2 cellular contexts compared by ENCODE assay signal in the genomic region with DNA sequence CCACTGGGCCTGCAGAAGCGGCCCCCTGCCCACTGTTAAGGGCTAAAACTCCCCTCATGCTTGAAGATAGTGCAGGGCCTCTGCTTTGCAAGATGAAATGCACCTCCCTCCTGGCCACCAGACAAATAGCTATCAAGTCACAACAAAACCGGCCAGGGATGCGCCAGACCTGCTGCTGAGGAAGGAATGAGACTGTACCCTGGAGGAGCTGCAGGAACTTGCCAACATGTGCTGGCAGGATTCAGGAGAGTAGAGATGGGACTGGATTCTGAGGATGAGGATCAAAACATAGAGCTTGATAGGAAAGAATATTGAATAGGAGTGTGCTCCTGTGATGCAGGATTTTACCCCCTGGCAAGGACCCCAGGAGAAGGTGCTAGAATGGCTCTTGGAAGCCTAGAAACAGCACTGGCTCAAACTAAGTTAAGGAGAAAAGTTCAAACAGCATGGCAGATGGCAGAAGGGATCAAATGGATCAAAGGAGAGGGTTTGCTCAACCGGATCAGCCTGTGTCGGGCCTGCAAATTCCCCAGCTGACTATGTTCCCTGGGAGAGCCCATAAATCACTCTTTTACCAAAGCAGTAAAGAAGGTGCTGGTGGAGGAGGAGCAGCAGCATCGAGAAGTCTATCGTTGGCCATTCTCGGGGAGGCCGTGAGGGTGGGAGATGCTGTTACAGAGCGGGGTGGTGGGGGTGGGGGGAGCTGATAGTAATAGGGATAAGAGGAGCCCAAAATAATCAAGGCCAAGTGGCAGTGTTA.
TF ChIP-seq lines count a peak whose summit lies in the region.

No MANE protein-coding gene starts in this region.

TF ChIP-seq in IMR-90, 13 proteins besides CTCF, POLR2A, EP300 and RAD21:
- TF ChIP-seq, protein P1, sequence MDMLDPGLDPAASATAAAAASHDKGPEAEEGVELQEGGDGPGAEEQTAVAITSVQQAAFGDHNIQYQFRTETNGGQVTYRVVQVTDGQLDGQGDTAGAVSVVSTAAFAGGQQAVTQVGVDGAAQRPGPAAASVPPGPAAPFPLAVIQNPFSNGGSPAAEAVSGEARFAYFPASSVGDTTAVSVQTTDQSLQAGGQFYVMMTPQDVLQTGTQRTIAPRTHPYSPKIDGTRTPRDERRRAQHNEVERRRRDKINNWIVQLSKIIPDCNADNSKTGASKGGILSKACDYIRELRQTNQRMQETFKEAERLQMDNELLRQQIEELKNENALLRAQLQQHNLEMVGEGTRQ (IDR thresholded peaks at IDR 0.05; ENCODE audit: low read depth, low read length), result no peak
- TF ChIP-seq SMC3 (IDR thresholded peaks at IDR 0.05; ENCODE audit: low read depth, low read length), result no peak
- TF ChIP-seq MAFK (IDR thresholded peaks at IDR 0.05; ENCODE audit: low read depth, low read length), result no peak
- no peak for TF ChIP-seq MAZ (IDR thresholded peaks at IDR 0.05; ENCODE audit: borderline replicate concordance, low read depth, low read length)
- no peak for TF ChIP-seq FOS (IDR thresholded peaks at IDR 0.05; ENCODE audit: low read depth, low read length)
- no peak for TF ChIP-seq NFE2L2 (IDR thresholded peaks at IDR 0.05; ENCODE audit: low read depth, low read length)
- no peak for TF ChIP-seq ELK1 (IDR thresholded peaks at IDR 0.05; ENCODE audit: borderline replicate concordance, low read depth, low read length)
- no peak for TF ChIP-seq RFX5 (IDR thresholded peaks at IDR 0.05; ENCODE audit: low read depth, low read length)

TF ChIP-seq in WTC11, 78 proteins besides CTCF, POLR2A, EP300 and RAD21:
- TF ChIP-seq SMAD4 (CRISPR knock-in tag; IDR thresholded peaks at IDR 0.05) (no peak), ZNF425 (CRISPR knock-in tag; conservative IDR thresholded peaks at IDR 0.05) (no peak), RELA (CRISPR knock-in tag; IDR thresholded peaks at IDR 0.05; ENCODE audit: borderline replicate concordance) (no peak), ZNF396 (CRISPR knock-in tag; IDR thresholded peaks at IDR 0.05; ENCODE audit: borderline replicate concordance) (no peak), ZMAT4 (CRISPR knock-in tag; IDR thresholded peaks at IDR 0.05) (no peak), ATF1 (CRISPR knock-in tag; IDR thresholded peaks at IDR 0.05) (no peak), EMX1 (CRISPR knock-in tag; IDR thresholded peaks at IDR 0.05) (no peak), RORB (CRISPR knock-in tag; IDR thresholded peaks at IDR 0.05) (no peak), NFATC4 (CRISPR knock-in tag; IDR thresholded peaks at IDR 0.05) (no peak), NR3C1 (CRISPR knock-in tag; conservative IDR thresholded peaks at IDR 0.05; ENCODE audit: low read depth) (no peak), MYBL2 (CRISPR knock-in tag; IDR thresholded peaks at IDR 0.05) (no peak), NR1H2 (CRISPR knock-in tag; IDR thresholded peaks at IDR 0.05) (no peak)
- TF ChIP-seq, protein P2, sequence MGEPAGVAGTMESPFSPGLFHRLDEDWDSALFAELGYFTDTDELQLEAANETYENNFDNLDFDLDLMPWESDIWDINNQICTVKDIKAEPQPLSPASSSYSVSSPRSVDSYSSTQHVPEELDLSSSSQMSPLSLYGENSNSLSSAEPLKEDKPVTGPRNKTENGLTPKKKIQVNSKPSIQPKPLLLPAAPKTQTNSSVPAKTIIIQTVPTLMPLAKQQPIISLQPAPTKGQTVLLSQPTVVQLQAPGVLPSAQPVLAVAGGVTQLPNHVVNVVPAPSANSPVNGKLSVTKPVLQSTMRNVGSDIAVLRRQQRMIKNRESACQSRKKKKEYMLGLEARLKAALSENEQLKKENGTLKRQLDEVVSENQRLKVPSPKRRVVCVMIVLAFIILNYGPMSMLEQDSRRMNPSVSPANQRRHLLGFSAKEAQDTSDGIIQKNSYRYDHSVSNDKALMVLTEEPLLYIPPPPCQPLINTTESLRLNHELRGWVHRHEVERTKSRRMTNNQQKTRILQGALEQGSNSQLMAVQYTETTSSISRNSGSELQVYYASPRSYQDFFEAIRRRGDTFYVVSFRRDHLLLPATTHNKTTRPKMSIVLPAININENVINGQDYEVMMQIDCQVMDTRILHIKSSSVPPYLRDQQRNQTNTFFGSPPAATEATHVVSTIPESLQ (CRISPR knock-in tag; IDR thresholded peaks at IDR 0.05), result no peak
- TF ChIP-seq, protein P3, sequence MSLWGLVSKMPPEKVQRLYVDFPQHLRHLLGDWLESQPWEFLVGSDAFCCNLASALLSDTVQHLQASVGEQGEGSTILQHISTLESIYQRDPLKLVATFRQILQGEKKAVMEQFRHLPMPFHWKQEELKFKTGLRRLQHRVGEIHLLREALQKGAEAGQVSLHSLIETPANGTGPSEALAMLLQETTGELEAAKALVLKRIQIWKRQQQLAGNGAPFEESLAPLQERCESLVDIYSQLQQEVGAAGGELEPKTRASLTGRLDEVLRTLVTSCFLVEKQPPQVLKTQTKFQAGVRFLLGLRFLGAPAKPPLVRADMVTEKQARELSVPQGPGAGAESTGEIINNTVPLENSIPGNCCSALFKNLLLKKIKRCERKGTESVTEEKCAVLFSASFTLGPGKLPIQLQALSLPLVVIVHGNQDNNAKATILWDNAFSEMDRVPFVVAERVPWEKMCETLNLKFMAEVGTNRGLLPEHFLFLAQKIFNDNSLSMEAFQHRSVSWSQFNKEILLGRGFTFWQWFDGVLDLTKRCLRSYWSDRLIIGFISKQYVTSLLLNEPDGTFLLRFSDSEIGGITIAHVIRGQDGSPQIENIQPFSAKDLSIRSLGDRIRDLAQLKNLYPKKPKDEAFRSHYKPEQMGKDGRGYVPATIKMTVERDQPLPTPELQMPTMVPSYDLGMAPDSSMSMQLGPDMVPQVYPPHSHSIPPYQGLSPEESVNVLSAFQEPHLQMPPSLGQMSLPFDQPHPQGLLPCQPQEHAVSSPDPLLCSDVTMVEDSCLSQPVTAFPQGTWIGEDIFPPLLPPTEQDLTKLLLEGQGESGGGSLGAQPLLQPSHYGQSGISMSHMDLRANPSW (CRISPR knock-in tag; conservative IDR thresholded peaks at IDR 0.05; ENCODE audit: low read depth), result no peak
- TF ChIP-seq, protein P4, sequence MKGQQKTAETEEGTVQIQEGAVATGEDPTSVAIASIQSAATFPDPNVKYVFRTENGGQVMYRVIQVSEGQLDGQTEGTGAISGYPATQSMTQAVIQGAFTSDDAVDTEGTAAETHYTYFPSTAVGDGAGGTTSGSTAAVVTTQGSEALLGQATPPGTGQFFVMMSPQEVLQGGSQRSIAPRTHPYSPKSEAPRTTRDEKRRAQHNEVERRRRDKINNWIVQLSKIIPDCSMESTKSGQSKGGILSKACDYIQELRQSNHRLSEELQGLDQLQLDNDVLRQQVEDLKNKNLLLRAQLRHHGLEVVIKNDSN (CRISPR knock-in tag; IDR thresholded peaks at IDR 0.05), result no peak
